Comparison of ENCODE assay signal across 8 cellular contexts in genomic region chr20:25247666-25248500, GRCh38. TPM values are rescaled to one million over a fixed set of nuclear protein-coding genes. Genes with fewer than 3 reads are reported as not detected.
DNase-seq lines count a peak whose midpoint lies in the region; ATAC-seq and TF ChIP-seq lines count a peak whose summit lies in the region.

PYGB (plus strand) TSS chr20:25248085; CDS start chr20:25248179, 94 bp downstream.

- TF ChIP-seq CTCF in BE2C (IDR thresholded peaks at IDR 0.05; ENCODE audit: low read depth, low read length), result no peak

- peaks cover 20% of the 10 kb centered on the region for H3K4me1 ChIP-seq in BE2C

- TF ChIP-seq POLR2A in GM19099 (IDR thresholded peaks at IDR 0.05; ENCODE audit: extremely low read depth, insufficient read length, low read depth), result peak; percentile 97

- no peaks in the 10 kb centered on the region for H3K27me3 ChIP-seq in BE2C
- H3K27me3 ChIP-seq in layer of hippocampus (ENCODE audit: control insufficient read depth, insufficient read depth, low read length), result no peaks in the 10 kb centered on the region

- no peaks in the 10 kb centered on the region; the same call in 1 of the 2 replicates for H3K36me3 ChIP-seq in BE2C

- H3K9me3 ChIP-seq in BE2C, result no peaks in the 10 kb centered on the region

- ATAC-seq in HG03354 (IDR thresholded peaks at IDR 0.05; ENCODE audit: poor library complexity, severe bottlenecking, unreplicated experiment), result peak; percentile 68

- peak within 1 kb of the TSS; percentile 94 for H3K27ac ChIP-seq in cingulate gyrus (ENCODE audit: low read depth, low read length)
- peak within 1 kb of the TSS; percentile 91 for H3K27ac ChIP-seq in layer of hippocampus (ENCODE audit: low read depth, low read length)

- H3K4me3 ChIP-seq in BE2C (ENCODE audit: low read depth, low read length), result peak within 1 kb of the TSS; percentile 85

- DNase-seq in BE2C (peak; percentile 86), NCI-H524 (lab: John Stamatoyannopoulos, UW) (peak; percentile 58 to 76)
- DNase-seq in activated CD4-positive, alpha-beta T cell treated with anti-CD3 and anti-CD28 coated beads for 48 hours, result peak; percentile 80
- peak in 3 of 4 experiments; percentile 52 to 58 (median 57) for DNase-seq in stimulated activated CD4-positive, alpha-beta T cell treated with anti-CD3 and anti-CD28 coated beads, Interleukin-1b, Interleukin-23, amount 100 ng/mL, for 24 hours (ENCODE audit: low read depth in 4 of 4, low spot score in 1 of 4)

RNA-seq across cellular contexts. Expression of gene PYGB, which starts in this region (rescaled TPM):
- polyA plus RNA-seq in BE2C (2012; ENCODE audit: insufficient read depth, insufficient read length, low read depth), result 58.6 TPM

Comparison
In these comparisons a context has a peak if more than half of its experiments do, and no peak if none do; other contexts are left out.
1. Peak in every context shown above with its lines: DNase-seq, ATAC-seq, H3K4me3 ChIP-seq and H3K27ac ChIP-seq.